In genomic region chr4:160373911-160374310, GRCh38 we compare ENCODE assay signal across 26 cellular contexts.
"Had no signal": no experiment of that assay in that cellular context is flagged by ENCODE, and none has a peak within 500 bp of the region (broad histone marks: within the 10 kb centered on the region; RNA-seq: fewer than 3 reads in every experiment).

No MANE protein-coding gene starts in this region.

- H3K4me2 ChIP-seq: KMS-11 had no signal

- H3K4me3 ChIP-seq: cardiac muscle cell, Peyer's patch, SJCRH30, SK-N-MC had no signal

- H3K9me3 ChIP-seq: Peyer's patch, SJCRH30 had no signal

- H3K4me1 ChIP-seq: Peyer's patch, SJCRH30 had no signal

- H3K36me3 ChIP-seq: cardiac muscle cell, Peyer's patch, SJCRH30 had no signal

- H3K27ac ChIP-seq: cardiac muscle cell, KMS-11, Peyer's patch, RWPE1, SJCRH30, SK-N-MC had no signal

- H3K27me3 ChIP-seq: cardiac muscle cell, Peyer's patch, SJCRH30 had no signal

- DNase-seq: activated CD4-positive, alpha-beta T cell treated with anti-CD3 and anti-CD28 coated beads for 36 hours; activated CD4-positive, alpha-beta T cell treated with anti-CD3 and anti-CD28 coated beads, Interleukin-2, amount 10 ng/mL, durations not matched to agents 7 days and 5 days; activated CD4-positive, alpha-beta T cell treated with anti-CD3 and anti-CD28 coated beads, Interleukin-2, amount 50 U/mL, for 48 hours; activated CD8-positive, alpha-beta memory T cell treated with anti-CD3 and anti-CD28 coated beads, Interleukin-2, amount 50 U/mL, for 4 hours; activated CD8-positive, alpha-beta T cell treated with anti-CD3 and anti-CD28 coated beads, Interleukin-2, amount 10 ng/mL, durations not matched to agents 7 days and 5 days; activated gamma-delta T cell treated with Interleukin-2 at 50 U/mL for 16 hours; activated naive CD4-positive, alpha-beta T cell treated with anti-CD3 and anti-CD28 coated beads for 36 hours; activated T-cell treated with anti-CD3 and anti-CD28 coated beads for 4 hours; activated T-cell treated with anti-CD3 and anti-CD28 coated beads, Interleukin-2, amount 50 U/mL, for 4 hours; anterior cingulate cortex; NCI-H1105; NCI-H1417 treated with DMSO at 0.1 percent for 48 hours; NCI-H187 treated with DMSO at 0.1 percent for 48 hours; NCI-H2081; NCI-H345; NCI-H524 treated with DMSO at 0.1 percent for 48 hours; Peyer's patch; SJCRH30 had no signal

- H3K9ac ChIP-seq: KMS-11 had no signal

- ATAC-seq: activated CD4-positive, alpha-beta T cell treated with anti-CD3 and anti-CD28 coated beads for 36 hours; activated CD4-positive, CD25-positive, alpha-beta regulatory T cell treated with anti-CD3 and anti-CD28 coated beads, Interleukin-2, amount 50 U/mL, for 24 hours; activated CD8-positive, alpha-beta T cell treated with anti-CD3 and anti-CD28 coated beads, Interleukin-2, amount 10 ng/mL, durations not matched to agents 7 days and 5 days; activated naive CD4-positive, alpha-beta T cell treated with anti-CD3 and anti-CD28 coated beads, Interleukin-2, amount 50 U/mL, for 72 hours; activated T-cell treated with anti-CD3 and anti-CD28 coated beads, Interleukin-2, amount 50 U/mL, for 4 hours; Right ventricle myocardium inferior; WTC11 had no signal
